In the genomic region with DNA sequence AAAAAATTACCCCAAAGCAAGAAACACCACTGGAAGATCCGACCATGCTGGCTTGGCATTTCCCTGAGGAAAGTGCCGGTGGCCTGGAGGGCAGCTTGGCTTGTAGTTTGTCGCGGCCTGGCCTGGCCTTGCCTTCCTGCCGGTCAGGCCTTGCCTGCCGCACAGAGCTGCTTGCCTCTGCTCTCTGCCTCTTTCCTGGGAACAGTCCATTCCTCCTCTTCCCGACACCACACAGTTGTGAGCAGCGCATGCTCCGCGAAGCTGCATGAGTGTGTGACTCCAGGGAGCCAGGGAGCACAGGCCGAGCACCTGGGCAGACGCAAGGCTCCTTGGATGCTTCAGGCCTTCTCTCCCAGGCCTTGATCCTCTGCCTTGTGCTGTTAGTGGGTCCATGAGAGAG, we compare ENCODE assay signal across 7 cellular contexts.
"Had no signal": no experiment of that assay in that cellular context is flagged by ENCODE, and none has a peak within 500 bp of the region (broad histone marks: within the 10 kb centered on the region; RNA-seq: fewer than 3 reads in every experiment).

No MANE protein-coding gene starts in this region.

- DNase-seq: GM23248, GOT3, H7, HFFc6 had no signal

- H2AFZ ChIP-seq: GM23248 had no signal

- H3K4me1 ChIP-seq: HAP-1 had no signal

- H3K9ac ChIP-seq: GM23248 had no signal

- H3K9me3 ChIP-seq: HAP-1 had no signal

- H3K27ac ChIP-seq: GM23248, HL-60 had no signal

- H3K4me3 ChIP-seq: GM23248, HAP-1 had no signal

- ATAC-seq: HCT116 had no signal
